ENCODE assay signal across 9 cellular contexts in genomic region chr2:12717191-12717987, GRCh38. TPM values are rescaled to one million over a fixed set of nuclear protein-coding genes. Genes with fewer than 3 reads are reported as not detected.
DNase-seq lines count a peak whose midpoint lies in the region; ATAC-seq, FAIRE-seq and TF ChIP-seq lines count a peak whose summit lies in the region.
"Had no signal": no experiment of that assay in that cellular context is flagged by ENCODE, and none has a peak within 500 bp of the region (broad histone marks: within the 10 kb centered on the region; RNA-seq: fewer than 3 reads in every experiment).

No MANE protein-coding gene starts in this region.

- peak overlapping the region; percentile 92 to 98 (median 96) for H3K27ac Mint-ChIP-seq in CD4-positive, alpha-beta memory T cell
- peak overlapping the region; percentile 63 for H3K27ac Mint-ChIP-seq in activated CD4-positive, alpha-beta memory T cell treated with anti-CD3 and anti-CD28 coated beads for 36 hours
- peak overlapping the region; percentile 93 for H3K27ac Mint-ChIP-seq in memory B cell

- H3K4me3 ChIP-seq in CD4-positive, alpha-beta memory T cell (ENCODE audit: low read length in 2 of 2) = peak overlapping the region; percentile 78 to 96
- H3K4me3 ChIP-seq in HEK293 (ENCODE audit: low read depth, low read length) = peak overlapping the region; percentile 84
- H3K4me3 ChIP-seq in effector memory CD4-positive, alpha-beta T cell (ENCODE audit: insufficient read depth, low read depth, low read length, poor library complexity, severe bottlenecking) = peak overlapping the region; percentile 94

- H3K4me3 Mint-ChIP-seq in CD4-positive, alpha-beta memory T cell = peak overlapping the region; percentile 97 to 100 (median 99)
- H3K4me3 Mint-ChIP-seq in activated CD4-positive, alpha-beta memory T cell treated with anti-CD3 and anti-CD28 coated beads for 36 hours = peak overlapping the region; percentile 86
- H3K4me3 Mint-ChIP-seq in memory B cell = peak overlapping the region; percentile 99

- intact Hi-C loops in CD4-positive, alpha-beta memory T cell (cut with micrococcal nuclease) = loop anchor here (2.0 to 10.0 kb wide), 10 partner anchors 139 to 1903 kb away; partner anchors contain the start of gene PDIA6
- intact Hi-C loops in activated CD4-positive, alpha-beta memory T cell treated with anti-CD3 and anti-CD28 coated beads for 36 hours (cut with micrococcal nuclease) = loop anchor here (1.0 to 5.0 kb wide), 11 partner anchors 100 to 973 kb away; no protein-coding TSS in a partner anchor

- H3K27ac ChIP-seq in CD4-positive, alpha-beta memory T cell (ENCODE audit: low read depth, low read length) = peak overlapping the region; percentile 84
- H3K27ac ChIP-seq in HEK293 (ENCODE audit: extremely low read depth, low read depth, low read length) = peak overlapping the region; percentile 98
- H3K27ac ChIP-seq in effector memory CD4-positive, alpha-beta T cell (ENCODE audit: insufficient read depth, low read length, poor library complexity, severe bottlenecking) = peak overlapping the region; percentile 78

- FAIRE-seq in RCC 7860 (lab: Jason Lieb, UNC) = no peak
- FAIRE-seq: TTC549 had no signal

- H3K9me3 ChIP-seq in CD4-positive, alpha-beta memory T cell (ENCODE audit: control insufficient read depth in 1 of 2, low read length in 2 of 2) = no peaks in the 10 kb centered on the region
- H3K9me3 ChIP-seq in HEK293 (ENCODE audit: control insufficient read depth, insufficient read depth, low read depth, low read length) = no peaks in the 10 kb centered on the region
- H3K9me3 ChIP-seq in effector memory CD4-positive, alpha-beta T cell (ENCODE audit: control insufficient read depth, low read length) = no peaks in the 10 kb centered on the region

- no peaks in the 10 kb centered on the region for H3K36me3 ChIP-seq in CD4-positive, alpha-beta memory T cell (ENCODE audit: insufficient read depth, low read length)
- no peaks in the 10 kb centered on the region for H3K36me3 ChIP-seq in HEK293 (ENCODE audit: control insufficient read depth in 2 of 2, insufficient read depth in 1 of 2, low read length in 2 of 2)
- no peaks in the 10 kb centered on the region for H3K36me3 ChIP-seq in effector memory CD4-positive, alpha-beta T cell (ENCODE audit: control insufficient read depth, insufficient read depth, low read length)

- peaks cover 28 to 83% (median 46%) of the 10 kb centered on the region in 4 donors for H3K4me1 Mint-ChIP-seq in CD4-positive, alpha-beta memory T cell
- H3K4me1 Mint-ChIP-seq in activated CD4-positive, alpha-beta memory T cell treated with anti-CD3 and anti-CD28 coated beads for 36 hours (ENCODE audit: low read depth) = peaks cover 53% of the 10 kb centered on the region
- H3K4me1 Mint-ChIP-seq in memory B cell = peaks cover 30% of the 10 kb centered on the region

- peak; percentile 42; the same call in 1 of the 2 replicates for TF ChIP-seq CTCF in HEK293 (tag by site-specific recombination; IDR thresholded peaks at IDR 0.05)

- no peaks in the 10 kb centered on the region for H3K27me3 ChIP-seq in CD4-positive, alpha-beta memory T cell (ENCODE audit: insufficient read depth, low read length)
- no peaks in the 10 kb centered on the region for H3K27me3 ChIP-seq in effector memory CD4-positive, alpha-beta T cell (replicated peaks; ENCODE audit: control insufficient read depth, insufficient read depth, low read length, poor library complexity, severe bottlenecking)

- CTCF ChIA-PET in CD4-positive, alpha-beta memory T cell (lab: Charles Lee; ENCODE audit: partially characterized antibody) = interaction anchor here (0.7 to 9.8 kb wide), 61 partner anchors 9 to 938 kb away, joined by 3 to 237 read pairs (median 6); no protein-coding TSS in a partner anchor
- CTCF ChIA-PET in HEK293 (lab: Yijun Ruan, JAX) = interaction anchor here (0.6 to 2.9 kb wide), 17 partner anchors 13 to 898 kb away, joined by 3 to 30 read pairs (median 4); no protein-coding TSS in a partner anchor
- CTCF ChIA-PET in activated CD4-positive, alpha-beta memory T cell treated with anti-CD3 and anti-CD28 coated beads for 36 hours (lab: Charles Lee) = interaction anchor here (0.7 to 4.2 kb wide), 35 partner anchors 9 to 972 kb away, joined by 3 to 48 read pairs (median 5); no protein-coding TSS in a partner anchor

- H3K9me3 Mint-ChIP-seq in CD4-positive, alpha-beta memory T cell = peaks cover 0 to 2% (median 0%) of the 10 kb centered on the region in 8 donors
- no peaks in the 10 kb centered on the region for H3K9me3 Mint-ChIP-seq in activated CD4-positive, alpha-beta memory T cell treated with anti-CD3 and anti-CD28 coated beads for 36 hours
- H3K9me3 Mint-ChIP-seq in memory B cell = no peaks in the 10 kb centered on the region

- DNase-seq in CD4-positive, alpha-beta memory T cell = peak; percentile 66 to 80 (median 70)
- DNase-seq in NCI-H510A treated with DMSO at 0.1 percent for 48 hours (lab: John Stamatoyannopoulos, UW) (peak; percentile 59), memory B cell (ENCODE audit: low spot score in 2 of 2) (peak; percentile 33 to 59), RCC 7860 (ENCODE audit: low spot score) (no peak)
- peak; percentile 64 for DNase-seq in activated CD4-positive, alpha-beta memory T cell treated with anti-CD3 and anti-CD28 coated beads for 36 hours
- DNase-seq in effector memory CD4-positive, alpha-beta T cell = peak; percentile 43 to 61 (median 59)
- DNase-seq in stimulated activated naive CD4-positive, alpha-beta T cell treated with Interleukin-2 at 50 U/mL for 16 hours (lab: John Stamatoyannopoulos, UW) = peak; percentile 60

- peaks cover 39% of the 10 kb centered on the region for H3K4me1 ChIP-seq in CD4-positive, alpha-beta memory T cell (ENCODE audit: insufficient read depth, low read length)
- H3K4me1 ChIP-seq in HEK293 (ENCODE audit: control insufficient read depth, insufficient read depth, low read length) = peaks cover 18% of the 10 kb centered on the region
- peaks cover 20% of the 10 kb centered on the region for H3K4me1 ChIP-seq in effector memory CD4-positive, alpha-beta T cell (ENCODE audit: control insufficient read depth, insufficient read depth, low read length, poor library complexity, severe bottlenecking)

- ATAC-seq in memory B cell (ENCODE audit: low read depth) = peak; percentile 24

- POLR2A ChIA-PET in CD4-positive, alpha-beta memory T cell (lab: Charles Lee; ENCODE audit: partially characterized antibody) = interaction anchor here (0.5 to 5.0 kb wide), 59 partner anchors 9 to 963 kb away, joined by 3 to 105 read pairs (median 7); no protein-coding TSS in a partner anchor
- POLR2A ChIA-PET in HEK293 (lab: Yijun Ruan, JAX) = interaction anchor here (0.5 to 1.9 kb wide), 14 partner anchors 90 to 888 kb away, joined by 3 to 10 read pairs (median 3); no protein-coding TSS in a partner anchor
- POLR2A ChIA-PET in activated CD4-positive, alpha-beta memory T cell treated with anti-CD3 and anti-CD28 coated beads for 36 hours (lab: Charles Lee) = interaction anchor here (0.6 to 1.9 kb wide), 10 partner anchors 8 to 290 kb away, joined by 3 to 6 read pairs (median 4); no protein-coding TSS in a partner anchor

- H3K36me3 Mint-ChIP-seq in CD4-positive, alpha-beta memory T cell = peaks cover 8 to 54% of the 10 kb centered on the region in 2 donors
- peaks cover 4% of the 10 kb centered on the region for H3K36me3 Mint-ChIP-seq in activated CD4-positive, alpha-beta memory T cell treated with anti-CD3 and anti-CD28 coated beads for 36 hours
- no peaks in the 10 kb centered on the region for H3K36me3 Mint-ChIP-seq in memory B cell

- peaks cover 0 to 2% of the 10 kb centered on the region in 2 donors for H3K27me3 Mint-ChIP-seq in CD4-positive, alpha-beta memory T cell
- H3K27me3 Mint-ChIP-seq in activated CD4-positive, alpha-beta memory T cell treated with anti-CD3 and anti-CD28 coated beads for 36 hours = no peaks in the 10 kb centered on the region
- H3K27me3 Mint-ChIP-seq in memory B cell = no peaks in the 10 kb centered on the region

TF ChIP-seq in HEK293, 187 proteins besides CTCF, POLR2A, EP300 and RAD21 (continues in another document):
- TF ChIP-seq ZNF398 (tag by site-specific recombination; IDR thresholded peaks at IDR 0.05) (peak; percentile 43; the same call in 1 of the 2 replicates), ZNF404 (tag by site-specific recombination; IDR thresholded peaks at IDR 0.05) (no peak), ZNF843 (tag by site-specific recombination; IDR thresholded peaks at IDR 0.05) (no peak), ZNF366 (tag by site-specific recombination; conservative IDR thresholded peaks at IDR 0.05) (0 out of 2 replicates have a peak, but pooled peaks have one; percentile 14), ZNF654 (tag by site-specific recombination; IDR thresholded peaks at IDR 0.05; ENCODE audit: low read depth) (peak; percentile 42), ZNF561 (tag by site-specific recombination; IDR thresholded peaks at IDR 0.05; ENCODE audit: borderline replicate concordance) (0 out of 2 replicates have a peak, but pooled peaks have one; percentile 16), ZBTB26 (tag by site-specific recombination; optimal IDR thresholded peaks at IDR 0.05) (peak; percentile 81), ZBTB17 (tag by site-specific recombination; IDR thresholded peaks at IDR 0.05) (peak; percentile 85)

RNA-seq across cellular contexts. Expression of gene TRIB2, which starts 0.7 kb away (rescaled TPM):
- 100 to 1,000 TPM; 123 to 126 TPM for total RNA-seq in CD4-positive, alpha-beta memory T cell
- polyA plus RNA-seq in CD4-positive, alpha-beta memory T cell = 10 to 100 TPM; 73.8 to 79.0 TPM
- total RNA-seq in activated CD4-positive, alpha-beta memory T cell treated with anti-CD3 and anti-CD28 coated beads for 36 hours = 1 to 10 TPM; 4.9 to 5.3 TPM

Comparison
In these comparisons a context has a peak if more than half of its experiments do, and no peak if none do; other contexts are left out.
1. RNA of gene TRIB2, which starts 0.7 kb away (total RNA-seq): 123 to 126 TPM in CD4-positive, alpha-beta memory T cell; 4.9 to 5.3 TPM in activated CD4-positive, alpha-beta memory T cell treated with anti-CD3 and anti-CD28 coated beads for 36 hours; every median in the first group is over 10 times any median in the second.
2. Peak in every context shown above with its lines, with median percentiles within 50 percentile points of each other: H3K27ac ChIP-seq, H3K4me3 ChIP-seq, H3K27ac Mint-ChIP-seq and H3K4me3 Mint-ChIP-seq.